Comparison of ENCODE assay signal across 17 cellular contexts in genomic region chr17:61072648-61073047, GRCh38.
DNase-seq lines count a peak whose midpoint lies in the region; TF ChIP-seq lines count a peak whose summit lies in the region.
"Had no signal": no experiment of that assay in that cellular context is flagged by ENCODE, and none has a peak within 500 bp of the region (broad histone marks: within the 10 kb centered on the region; RNA-seq: fewer than 3 reads in every experiment).

No MANE protein-coding gene starts in this region.

- H3K4me3 Mint-ChIP-seq in activated T-helper 2 cell treated with anti-CD3 and anti-CD28 coated beads, Interferon-gamma antibody, Interleukin-2, Interleukin-4, amounts not matched to agents 10 μg/mL and 5 μg/mL and 100 μg/mL, durations not matched to agents 14 hours and 24 hours and 36 hours (ENCODE audit: low read depth) = no peak overlapping the region
- no peak overlapping the region for H3K4me3 Mint-ChIP-seq in mesothelial cell of epicardium
- H3K4me3 Mint-ChIP-seq: CD4-positive, CD25-positive, alpha-beta regulatory T cell had no signal

- intact Hi-C loops in activated T-helper 2 cell treated with anti-CD3 and anti-CD28 coated beads, Interferon-gamma antibody, Interleukin-2, Interleukin-4, amounts not matched to agents 10 μg/mL and 5 μg/mL and 100 μg/mL, durations not matched to agents 14 hours and 24 hours and 36 hours (cut with micrococcal nuclease) = loop anchor here (5.0 kb wide), 1 partner anchor 65 kb away; no protein-coding TSS in a partner anchor

- DNase-seq in EL (peak; percentile 16), glomerular visceral epithelial cell (ENCODE audit: extremely low spot score) (peak; percentile 9), mesothelial cell of epicardium (ENCODE audit: low spot score in 2 of 2, unreplicated experiment in 2 of 2) (no peak), NAMALWA (ENCODE audit: low spot score) (no peak), AML-193 (lab: John Stamatoyannopoulos, UW) (no peak), anterior cingulate cortex (lab: John Stamatoyannopoulos, UW) (no peak)
- no peak for DNase-seq in activated T-helper 2 cell treated with anti-CD3 and anti-CD28 coated beads, Interferon-gamma antibody, Interleukin-2, Interleukin-4, amounts not matched to agents 10 μg/mL and 5 μg/mL and 100 μg/mL, durations not matched to agents 14 hours and 24 hours and 36 hours (ENCODE audit: low spot score)
- DNase-seq: BE2C; Caco-2; CD4-positive, CD25-positive, alpha-beta regulatory T cell; GOT3; NCI-H1105; NCI-H1694 treated with DMSO at 0.1 percent for 48 hours; NCI-H510A; NCI-H748 treated with DMSO at 0.1 percent for 48 hours; NK-92 treated with Interleukin-12 subunit alpha and Interleukin-12 subunit beta, amount 100 ng/mL, for 24 hours; Peyer's patch had no signal

- H3K36me3 Mint-ChIP-seq in activated T-helper 2 cell treated with anti-CD3 and anti-CD28 coated beads, Interferon-gamma antibody, Interleukin-2, Interleukin-4, amounts not matched to agents 10 μg/mL and 5 μg/mL and 100 μg/mL, durations not matched to agents 14 hours and 24 hours and 36 hours (ENCODE audit: low read depth) = peaks cover 3% of the 10 kb centered on the region
- H3K36me3 Mint-ChIP-seq in mesothelial cell of epicardium = peaks cover 14% of the 10 kb centered on the region

- no peaks in the 10 kb centered on the region for H3K9me3 Mint-ChIP-seq in activated T-helper 2 cell treated with anti-CD3 and anti-CD28 coated beads, Interferon-gamma antibody, Interleukin-2, Interleukin-4, amounts not matched to agents 10 μg/mL and 5 μg/mL and 100 μg/mL, durations not matched to agents 14 hours and 24 hours and 36 hours
- peaks cover 3% of the 10 kb centered on the region for H3K9me3 Mint-ChIP-seq in mesothelial cell of epicardium

- H3K27ac Mint-ChIP-seq in activated T-helper 2 cell treated with anti-CD3 and anti-CD28 coated beads, Interferon-gamma antibody, Interleukin-2, Interleukin-4, amounts not matched to agents 10 μg/mL and 5 μg/mL and 100 μg/mL, durations not matched to agents 14 hours and 24 hours and 36 hours = peak overlapping the region; percentile 35
- H3K27ac Mint-ChIP-seq in mesothelial cell of epicardium = peak overlapping the region; percentile 77
- H3K27ac Mint-ChIP-seq: CD4-positive, CD25-positive, alpha-beta regulatory T cell had no signal

- H3K27me3 Mint-ChIP-seq in activated T-helper 2 cell treated with anti-CD3 and anti-CD28 coated beads, Interferon-gamma antibody, Interleukin-2, Interleukin-4, amounts not matched to agents 10 μg/mL and 5 μg/mL and 100 μg/mL, durations not matched to agents 14 hours and 24 hours and 36 hours (ENCODE audit: low read depth) = no peaks in the 10 kb centered on the region
- no peaks in the 10 kb centered on the region for H3K27me3 Mint-ChIP-seq in mesothelial cell of epicardium (ENCODE audit: low read depth)
- H3K27me3 Mint-ChIP-seq: CD4-positive, CD25-positive, alpha-beta regulatory T cell had no signal

- TF ChIP-seq CTCF in mesothelial cell of epicardium (IDR thresholded peaks at IDR 0.05; ENCODE audit: unreplicated experiment) = no peak

- peaks cover 19% of the 10 kb centered on the region for H3K4me1 Mint-ChIP-seq in activated T-helper 2 cell treated with anti-CD3 and anti-CD28 coated beads, Interferon-gamma antibody, Interleukin-2, Interleukin-4, amounts not matched to agents 10 μg/mL and 5 μg/mL and 100 μg/mL, durations not matched to agents 14 hours and 24 hours and 36 hours (ENCODE audit: low read depth)
- H3K4me1 Mint-ChIP-seq in mesothelial cell of epicardium = peaks cover 42% of the 10 kb centered on the region
- H3K4me1 Mint-ChIP-seq: CD4-positive, CD25-positive, alpha-beta regulatory T cell had no signal

Comparison
In these comparisons a context has a peak if more than half of its experiments do, and no peak if none do; other contexts are left out.
1. DNase-seq: peak in EL (single experiment) and glomerular visceral epithelial cell (single experiment); none in activated T-helper 2 cell treated with anti-CD3 and anti-CD28 coated beads, Interferon-gamma antibody, Interleukin-2, Interleukin-4, amounts not matched to agents 10 μg/mL and 5 μg/mL and 100 μg/mL, durations not matched to agents 14 hours and 24 hours and 36 hours (single experiment), mesothelial cell of epicardium (0 of 2), NAMALWA (single experiment), AML-193 (0 of 2) and anterior cingulate cortex (0 of 58).